Comparison of ENCODE assay signal across 34 cellular contexts in the genomic region with DNA sequence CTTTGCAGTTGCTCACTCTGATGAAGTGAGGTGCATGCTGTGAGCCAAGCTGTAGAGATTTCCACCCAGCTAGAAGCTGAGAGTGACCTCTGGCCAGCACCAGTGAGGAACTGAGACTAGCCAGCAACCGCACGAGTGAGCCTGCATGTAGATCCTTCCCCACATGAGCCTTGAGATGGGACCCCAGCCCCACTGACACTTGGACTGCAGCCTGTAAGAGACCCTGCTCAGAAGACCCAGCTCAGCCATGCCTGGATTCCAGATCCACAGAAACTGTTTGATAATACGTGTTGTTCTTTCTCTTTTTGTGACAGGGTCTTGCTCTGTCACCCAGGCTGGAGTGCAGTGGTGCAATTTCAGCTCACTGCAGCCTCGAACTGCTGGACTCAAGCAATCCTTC.
"Had no signal": no experiment of that assay in that cellular context is flagged by ENCODE, and none has a peak within 500 bp of the region (broad histone marks: within the 10 kb centered on the region; RNA-seq: fewer than 3 reads in every experiment).

No MANE protein-coding gene starts in this region.

- H3K36me3 ChIP-seq: MG63 had no signal

- H3K9me3 ChIP-seq: MG63 had no signal

- H3K4me2 ChIP-seq: KMS-11 had no signal

- H3K4me3 ChIP-seq: MG63 had no signal

- DNase-seq: Karpas-422, Kasumi-1, MG63, MM.1S, MV-4-11, NCI-H1048, NCI-H1092, NCI-H1092 treated with DMSO at 0.1 percent for 48 hours, NCI-H1105, NCI-H1105 treated with DMSO at 0.1 percent for 48 hours, NCI-H1417, NCI-H1417 treated with DMSO at 0.1 percent for 48 hours, NCI-H1436, NCI-H1436 treated with DMSO at 0.1 percent for 48 hours, NCI-H146, NCI-H1694, NCI-H1694 treated with DMSO at 0.1 percent for 48 hours, NCI-H187, NCI-H187 treated with DMSO at 0.1 percent for 48 hours, NCI-H1930, NCI-H2029, NCI-H2029 treated with DMSO at 0.1 percent for 48 hours, NCI-H2081, NCI-H2081 treated with DMSO at 0.1 percent for 48 hours, NCI-H2107, NCI-H2171, NCI-H2171 treated with DMSO at 0.1 percent for 48 hours, NCI-H2227 treated with DMSO at 0.1 percent for 48 hours, NCI-H226, NCI-H345, NCI-H446, NCI-H446 treated with DMSO at 0.1 percent for 48 hours, NCI-H510A had no signal

- H3K27me3 ChIP-seq: MG63 had no signal

- H3K27ac ChIP-seq: KMS-11 had no signal

- H3K9ac ChIP-seq: KMS-11 had no signal
